ENCODE assay signal across 19 cellular contexts in genomic region chr5:124888622-124889521, GRCh38.
A peak's percentile ranks its signal among the peaks of the same experiment; 100 is the strongest.
DNase-seq lines count a peak whose midpoint lies in the region; ATAC-seq and TF ChIP-seq lines count a peak whose summit lies in the region.
"Had no signal": no experiment of that assay in that cellular context is flagged by ENCODE, and none has a peak within 500 bp of the region (broad histone marks: within the 10 kb centered on the region; RNA-seq: fewer than 3 reads in every experiment).

No MANE protein-coding gene starts in this region.

- H3K4me1 Mint-ChIP-seq in WTC11: peaks cover 36% of the 10 kb centered on the region
- H3K4me1 Mint-ChIP-seq: activated CD8-positive, alpha-beta memory T cell treated with anti-CD3 and anti-CD28 coated beads, Interleukin-2, amount 10 ng/mL, durations not matched to agents 7 days and 5 days; B cell had no signal

- H3K27ac ChIP-seq in psoas muscle (peak overlapping the region; percentile 70), upper lobe of right lung (no peak overlapping the region)
- H3K27ac ChIP-seq: heart right ventricle, lower lobe of right lung, SJSA1, thyroid gland, WERI-Rb-1 had no signal

- POLR2A ChIA-PET in WTC11 (lab: Charles Lee): no interaction called here

- peak overlapping the region; percentile 61 for H3K27ac Mint-ChIP-seq in WTC11
- H3K27ac Mint-ChIP-seq: activated CD8-positive, alpha-beta memory T cell treated with anti-CD3 and anti-CD28 coated beads, Interleukin-2, amount 10 ng/mL, durations not matched to agents 7 days and 5 days; activated naive CD4-positive, alpha-beta T cell treated with anti-CD3 and anti-CD28 coated beads for 36 hours; B cell had no signal

- H3K4me3 ChIP-seq in psoas muscle (peak overlapping the region; percentile 8), upper lobe of right lung (no peak overlapping the region)
- H3K4me3 ChIP-seq: heart right ventricle, lower lobe of right lung, SJSA1, thyroid gland had no signal

- ATAC-seq in WTC11 (peak; percentile 60), left lobe of liver (peak; percentile 8), psoas muscle (peak in 1 of 4 donors; percentile 51), upper lobe of right lung (no peak)
- ATAC-seq: activated CD8-positive, alpha-beta memory T cell treated with anti-CD3 and anti-CD28 coated beads, Interleukin-2, amount 10 ng/mL, durations not matched to agents 7 days and 5 days; heart right ventricle had no signal

- H3K27me3 ChIP-seq in psoas muscle (ENCODE audit: insufficient read depth in 3 of 3, low read length in 2 of 3) (no peaks in the 10 kb centered on the region), upper lobe of right lung (no peaks in the 10 kb centered on the region)
- H3K27me3 ChIP-seq: heart right ventricle, SJSA1, thyroid gland had no signal

- H3K27me3 Mint-ChIP-seq in WTC11 (ENCODE audit: low read depth): peaks cover 7% of the 10 kb centered on the region
- H3K27me3 Mint-ChIP-seq: activated CD8-positive, alpha-beta memory T cell treated with anti-CD3 and anti-CD28 coated beads, Interleukin-2, amount 10 ng/mL, durations not matched to agents 7 days and 5 days; B cell had no signal

- H3K4me1 ChIP-seq in psoas muscle: peaks cover 30% of the 10 kb centered on the region
- H3K4me1 ChIP-seq in upper lobe of right lung: peaks cover 14% of the 10 kb centered on the region
- H3K4me1 ChIP-seq: SJSA1 had no signal

- TF ChIP-seq CTCF in WTC11 (IDR thresholded peaks at IDR 0.05): no peak
- no peak for TF ChIP-seq CTCF in psoas muscle (IDR thresholded peaks at IDR 0.05)
- TF ChIP-seq CTCF in upper lobe of right lung (IDR thresholded peaks at IDR 0.05): no peak

- peaks cover 17% of the 10 kb centered on the region for H3K36me3 Mint-ChIP-seq in WTC11
- H3K36me3 Mint-ChIP-seq: activated CD8-positive, alpha-beta memory T cell treated with anti-CD3 and anti-CD28 coated beads, Interleukin-2, amount 10 ng/mL, durations not matched to agents 7 days and 5 days had no signal

- DNase-seq in DMS53 (lab: John Stamatoyannopoulos, UW): peak; percentile 34
- DNase-seq in WTC11 (ENCODE audit: low spot score): no peak
- DNase-seq in left lobe of liver (ENCODE audit: low spot score): no peak
- no peak for DNase-seq in psoas muscle
- no peak for DNase-seq in NCI-H510A (lab: John Stamatoyannopoulos, UW)
- DNase-seq in NCI-H1930 (lab: John Stamatoyannopoulos, UW): no peak
- no peak for DNase-seq in upper lobe of right lung
- DNase-seq in NCI-H1092 (lab: John Stamatoyannopoulos, UW): no peak
- DNase-seq: activated CD8-positive, alpha-beta memory T cell treated with anti-CD3 and anti-CD28 coated beads, Interleukin-2, amount 10 ng/mL, durations not matched to agents 7 days and 5 days; activated naive CD4-positive, alpha-beta T cell treated with anti-CD3 and anti-CD28 coated beads for 36 hours; heart right ventricle; KG1; lower lobe of right lung; NCI-H1694; stimulated activated CD4-positive, alpha-beta T cell treated with anti-CD3 and anti-CD28 coated beads, Interleukin-15, amount 100 ng/mL, for 24 hours; thyroid gland had no signal

- H3K9me3 ChIP-seq in psoas muscle: no peaks in the 10 kb centered on the region
- H3K9me3 ChIP-seq in upper lobe of right lung: no peaks in the 10 kb centered on the region
- H3K9me3 ChIP-seq: lower lobe of right lung, SJSA1, thyroid gland had no signal

- CTCF ChIA-PET in WTC11 (lab: Charles Lee): interaction anchor here (1.0 to 1.4 kb wide), 2 partner anchors 12 to 22 kb away, joined by 3 read pairs; no protein-coding TSS in a partner anchor

- intact Hi-C loops in psoas muscle (cut with DNase I) (loop anchor here in 1 of 2 donors (10.0 kb wide), 1 partner anchor 114 kb away; no protein-coding TSS in a partner anchor), upper lobe of right lung (cut with DNase I) (no loop called here)

- peaks cover 16% of the 10 kb centered on the region for H3K9me3 Mint-ChIP-seq in WTC11

- peak overlapping the region; percentile 32 for H3K4me3 Mint-ChIP-seq in WTC11
- H3K4me3 Mint-ChIP-seq: activated CD8-positive, alpha-beta memory T cell treated with anti-CD3 and anti-CD28 coated beads, Interleukin-2, amount 10 ng/mL, durations not matched to agents 7 days and 5 days; activated naive CD4-positive, alpha-beta T cell treated with anti-CD3 and anti-CD28 coated beads for 36 hours; B cell had no signal

- WGBS in psoas muscle, 3 donors: 24 to 34% (median 24%) methylated on average over 6 of the region's 6 CpGs

- H3K36me3 ChIP-seq in psoas muscle (ENCODE audit: insufficient read depth in 1 of 2, low read depth in 1 of 2) (no peaks in the 10 kb centered on the region), upper lobe of right lung (no peaks in the 10 kb centered on the region)
- H3K36me3 ChIP-seq: heart right ventricle, lower lobe of right lung, SJSA1, thyroid gland, WERI-Rb-1 had no signal

TF ChIP-seq in WTC11, 78 proteins besides CTCF, POLR2A, EP300 and RAD21:
- no peak for TF ChIP-seq NR3C1 (CRISPR knock-in tag; conservative IDR thresholded peaks at IDR 0.05; ENCODE audit: low read depth)
- no peak for TF ChIP-seq ZBTB43 (CRISPR knock-in tag; IDR thresholded peaks at IDR 0.05)
